15 cellular contexts compared by ENCODE assay signal in the genomic region with DNA sequence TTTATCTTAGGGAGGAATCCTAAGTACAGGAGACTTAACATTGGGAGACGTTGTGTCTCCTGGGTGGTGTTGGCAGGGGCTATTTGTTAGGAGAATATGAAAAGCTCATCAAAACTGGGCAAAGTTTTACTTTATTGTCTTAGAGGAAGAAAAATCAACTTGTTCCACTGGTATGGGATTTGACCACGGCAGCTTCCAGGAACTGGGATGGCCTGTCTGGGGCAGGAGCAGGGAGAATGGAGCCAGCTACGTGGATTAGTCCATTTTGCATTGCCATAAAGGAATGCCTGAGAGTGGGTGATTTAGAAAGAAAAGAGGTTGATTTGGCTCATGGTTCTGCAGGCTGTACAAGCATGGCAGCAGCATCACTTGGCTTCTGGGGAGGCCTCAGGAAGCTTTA.
DNase-seq lines count a peak whose midpoint lies in the region; ATAC-seq and TF ChIP-seq lines count a peak whose summit lies in the region.
"Had no signal": no experiment of that assay in that cellular context is flagged by ENCODE, and none has a peak within 500 bp of the region (broad histone marks: within the 10 kb centered on the region; RNA-seq: fewer than 3 reads in every experiment).

No MANE protein-coding gene starts in this region.

- no peaks in the 10 kb centered on the region for H3K36me3 ChIP-seq in Panc1 (ENCODE audit: control insufficient read depth, insufficient read depth, low read length)
- H3K36me3 ChIP-seq in osteoblast (ENCODE audit: insufficient read depth, low read length) = no peaks in the 10 kb centered on the region
- no peaks in the 10 kb centered on the region for H3K36me3 ChIP-seq in adrenal gland (replicated peaks in 1 of 2)
- no peaks in the 10 kb centered on the region for H3K36me3 ChIP-seq in heart left ventricle
- H3K36me3 ChIP-seq: Peyer's patch had no signal

- H3K27me3 ChIP-seq in Panc1 (ENCODE audit: control insufficient read depth, insufficient read depth, low read length) = no peaks in the 10 kb centered on the region
- no peaks in the 10 kb centered on the region for H3K27me3 ChIP-seq in osteoblast (ENCODE audit: insufficient read depth, low read length)
- no peaks in the 10 kb centered on the region for H3K27me3 ChIP-seq in adrenal gland
- H3K27me3 ChIP-seq in heart left ventricle = no peaks in the 10 kb centered on the region
- H3K27me3 ChIP-seq: Peyer's patch had no signal

- CTCF ChIA-PET in Panc1 (lab: Charles Lee) = interaction anchor here (0.7 kb wide), 1 partner anchor 861 kb away, joined by 3 read pairs; no protein-coding TSS in a partner anchor

- POLR2A ChIA-PET in Panc1 (lab: Charles Lee) = no interaction called here

- BruUV-seq in Panc1 (replicated peaks; lab: Mats Ljungman, UMichigan) = no TSS peak

- no peak for TF ChIP-seq CTCF in Panc1 (IDR thresholded peaks at IDR 0.05)
- TF ChIP-seq CTCF in coronary artery (IDR thresholded peaks at IDR 0.05) = no peak
- TF ChIP-seq CTCF in osteoblast (IDR thresholded peaks at IDR 0.05; ENCODE audit: extremely low read depth, low read depth, low read length) = no peak
- TF ChIP-seq CTCF in adrenal gland (IDR thresholded peaks at IDR 0.05) = no peak
- no peak for TF ChIP-seq CTCF in heart left ventricle (IDR thresholded peaks at IDR 0.05)

- no peaks in the 10 kb centered on the region for H4K20me1 ChIP-seq in osteoblast (ENCODE audit: insufficient read depth, low read length)

- H3K9me3 ChIP-seq in Panc1 (ENCODE audit: control insufficient read depth, insufficient read depth, low read depth, low read length) = no peaks in the 10 kb centered on the region
- H3K9me3 ChIP-seq in osteoblast (ENCODE audit: low read depth, low read length) = no peaks in the 10 kb centered on the region
- no peaks in the 10 kb centered on the region for H3K9me3 ChIP-seq in adrenal gland (replicated peaks in 1 of 3)
- no peaks in the 10 kb centered on the region for H3K9me3 ChIP-seq in heart left ventricle
- H3K9me3 ChIP-seq: Peyer's patch had no signal

- ATAC-seq in Panc1 = no peak
- no peak for ATAC-seq in GM19397 (IDR thresholded peaks at IDR 0.05; ENCODE audit: unreplicated experiment)
- ATAC-seq in heart left ventricle = no peak
- ATAC-seq: HepG2 had no signal

- WGBS in adrenal gland, 4 donors = 60 to 71% (median 65%) methylated on average over 3 of the region's 3 CpGs
- WGBS in heart left ventricle, 4 donors = 68 to 76% (median 75%) methylated on average over 3 of the region's 3 CpGs

- in situ Hi-C loops in Panc1 (cut with HindIII; ENCODE audit: low pct_unique_long_range_greater_than_20kb, low sequenced_read_pairs) = no loop called here

- H3K27ac ChIP-seq in Panc1 (ENCODE audit: low read length) (peak overlapping the region; percentile 72; the same call in 1 of the 2 replicates), coronary artery (peak overlapping the region; percentile 74 to 88), osteoblast (ENCODE audit: low read depth, low read length) (peak overlapping the region; percentile 62), adrenal gland (peak overlapping the region in 2 of 5 donors; percentile 6 to 21), heart left ventricle (no peak overlapping the region)
- H3K27ac ChIP-seq: C4-2B, Peyer's patch had no signal

- DNase-seq in Panc1 (ENCODE audit: low read depth, low spot score) (no peak), coronary artery (ENCODE audit: low spot score) (no peak), osteoblast (ENCODE audit: insufficient read length, low spot score, missing footprints) (no peak), NCI-H524 (lab: John Stamatoyannopoulos, UW) (no peak), adrenal gland (no peak), heart left ventricle (no peak)
- DNase-seq: Karpas-422, NCI-H187 treated with DMSO at 0.1 percent for 48 hours, NCI-H446, NCI-H774, SHP77 treated with DMSO at 0.1 percent for 48 hours had no signal

- TF ChIP-seq POLR2A in adrenal gland (IDR thresholded peaks at IDR 0.05) = no peak
- TF ChIP-seq POLR2A in heart left ventricle (IDR thresholded peaks at IDR 0.05) = no peak

- H2AFZ ChIP-seq in osteoblast (ENCODE audit: low read length) = no peak overlapping the region

- H3K4me2 ChIP-seq in osteoblast (ENCODE audit: insufficient read depth, low read length) = peak overlapping the region; percentile 21

- no peaks in the 10 kb centered on the region for H3K79me2 ChIP-seq in osteoblast (ENCODE audit: insufficient read depth, low read length)

- H3K4me1 ChIP-seq in Panc1 (ENCODE audit: control insufficient read depth, insufficient read depth, low read length) (peaks cover 19% of the 10 kb centered on the region), osteoblast (ENCODE audit: insufficient read depth, low read length) (peaks cover 35% of the 10 kb centered on the region), adrenal gland (replicated peaks in 1 of 2) (no peaks in the 10 kb centered on the region), heart left ventricle (peaks cover 0 to 46% (median 12%) of the 10 kb centered on the region in 12 donors)

- H3K4me3 ChIP-seq in Panc1 (ENCODE audit: low read depth in 2 of 2, low read length in 2 of 2) = no peak overlapping the region
- H3K4me3 ChIP-seq in coronary artery = no peak overlapping the region
- no peak overlapping the region for H3K4me3 ChIP-seq in osteoblast (ENCODE audit: insufficient read depth, low read length)
- H3K4me3 ChIP-seq in adrenal gland = no peak overlapping the region
- H3K4me3 ChIP-seq in heart left ventricle = no peak overlapping the region
- H3K4me3 ChIP-seq: Peyer's patch had no signal

- intact Hi-C loops in Panc1 (cut with micrococcal nuclease; ENCODE audit: unreplicated experiment) (no loop called here), adrenal gland (cut with DNase I) (no loop called here), heart left ventricle (cut with DNase I) (loop anchor here in 2 of 10 donors (5.0 to 10.0 kb wide), 2 partner anchors 35 to 62 kb away; no protein-coding TSS in a partner anchor)

Comparison
In these comparisons a context has a peak if more than half of its experiments do, and no peak if none do; other contexts are left out.
1. H3K27ac ChIP-seq: peak in Panc1 (single experiment), coronary artery (2 of 2) and osteoblast (single experiment); none in heart left ventricle (0 of 12).